ENCODE assay signal across 8 cellular contexts in the genomic region with DNA sequence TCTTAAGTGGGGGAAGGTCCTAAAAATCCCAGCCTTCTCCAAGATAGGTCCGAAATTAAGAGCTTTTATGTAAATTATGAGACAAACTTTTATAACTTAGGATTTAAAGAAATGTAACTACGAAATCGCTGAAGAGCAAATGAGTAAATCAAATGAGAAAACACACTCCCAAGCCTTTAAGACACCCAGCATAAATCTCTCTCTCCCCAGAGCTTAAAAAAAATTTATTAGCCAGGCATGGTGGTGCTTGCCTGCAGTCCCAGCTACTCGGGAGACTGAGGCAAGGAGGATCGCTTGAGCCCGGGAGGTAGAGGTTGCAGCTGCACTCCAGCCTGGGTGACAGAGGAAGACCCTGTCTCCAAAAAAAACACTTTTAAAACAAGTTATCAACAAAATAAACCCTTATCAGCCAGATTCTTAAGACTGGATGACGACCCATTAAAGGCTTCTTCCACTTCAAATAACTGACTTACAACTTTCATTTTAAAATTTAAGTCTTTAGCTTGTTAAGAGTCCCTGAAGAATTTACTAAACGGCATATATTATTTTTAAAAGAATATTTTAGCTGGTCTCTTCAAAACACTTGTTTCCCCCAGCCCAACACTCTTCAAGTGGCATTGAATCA. TPM values are rescaled to one million over a fixed set of nuclear protein-coding genes. Genes with fewer than 3 reads are reported as not detected.
DNase-seq lines count a peak whose midpoint lies in the region; ATAC-seq and TF ChIP-seq lines count a peak whose summit lies in the region.

No MANE protein-coding gene starts in this region.

- peak overlapping the region; percentile 96 for H3K4me3 ChIP-seq in DOHH2 (ENCODE audit: low read length)
- H3K4me3 ChIP-seq in PC-9: peak overlapping the region; percentile 97
- H3K4me3 ChIP-seq in parathyroid adenoma (ENCODE audit: low read depth, low read length): peak overlapping the region; percentile 39

- H3K9me3 ChIP-seq in DOHH2 (ENCODE audit: control insufficient read depth, insufficient read depth, low read length) (no peaks in the 10 kb centered on the region), PC-9 (ENCODE audit: insufficient read depth, low read depth) (no peaks in the 10 kb centered on the region), parathyroid adenoma (ENCODE audit: control insufficient read depth, low read length) (no peaks in the 10 kb centered on the region)

- peaks cover 24% of the 10 kb centered on the region for H3K4me1 ChIP-seq in DOHH2 (ENCODE audit: control insufficient read depth, low read length)
- H3K4me1 ChIP-seq in PC-9 (replicated peaks; ENCODE audit: insufficient read depth): peaks cover 15% of the 10 kb centered on the region
- H3K4me1 ChIP-seq in parathyroid adenoma: no peaks in the 10 kb centered on the region

- no peak overlapping the region for H3K9ac ChIP-seq in parathyroid adenoma

- no TSS peak for BruUV-seq in PC-9 (replicated peaks; lab: Mats Ljungman, UMichigan)

- H4K20me1 ChIP-seq in DOHH2 (ENCODE audit: control insufficient read depth, insufficient read depth, low read depth, low read length) (peaks cover 36% of the 10 kb centered on the region), PC-9 (ENCODE audit: insufficient read depth) (peaks cover 73% of the 10 kb centered on the region)

- intact Hi-C loops in PC-9 (cut with micrococcal nuclease; ENCODE audit: unreplicated experiment): no loop called here

- DNase-seq in PC-9: no peak
- peak; percentile 40 to 44 for DNase-seq in erythroblast (lab: John Stamatoyannopoulos, UW)
- no peak for DNase-seq in HCEC 1CT
- no peak for DNase-seq in NCI-H1092 (lab: John Stamatoyannopoulos, UW)
- DNase-seq in NK-92 (lab: John Stamatoyannopoulos, UW; ENCODE audit: unreplicated experiment): no peak

- H3K9me2 ChIP-seq in DOHH2 (replicated peaks; ENCODE audit: control insufficient read depth, low read length) (no peaks in the 10 kb centered on the region), PC-9 (ENCODE audit: insufficient read depth) (no peaks in the 10 kb centered on the region)

- H3F3A ChIP-seq in DOHH2 (ENCODE audit: control insufficient read depth, insufficient read depth) (peaks cover 11% of the 10 kb centered on the region), PC-9 (ENCODE audit: insufficient read depth, low read depth) (peaks cover 54% of the 10 kb centered on the region)

- H3K4me2 ChIP-seq in DOHH2 (ENCODE audit: low read length): peak overlapping the region; percentile 69
- peak overlapping the region; percentile 96 for H3K4me2 ChIP-seq in PC-9
- H3K4me2 ChIP-seq in parathyroid adenoma (ENCODE audit: low read length): peak overlapping the region; percentile 63

- H2AFZ ChIP-seq in PC-9 (no peak overlapping the region), parathyroid adenoma (no peak overlapping the region)

- TF ChIP-seq CTCF in DOHH2 (IDR thresholded peaks at IDR 0.05; ENCODE audit: low read depth, low read length, poor library complexity, severe bottlenecking) (no peak), PC-9 (conservative IDR thresholded peaks at IDR 0.05) (no peak), parathyroid adenoma (IDR thresholded peaks at IDR 0.05) (no peak)

- no peak for ATAC-seq in GM18517 (IDR thresholded peaks at IDR 0.05; ENCODE audit: unreplicated experiment)

- CTCF ChIA-PET in PC-9 (lab: Charles Lee): interaction anchor here (0.7 to 0.8 kb wide), 2 partner anchors 49 to 243 kb away, joined by 4 to 6 read pairs; no protein-coding TSS in a partner anchor

- no peak for TF ChIP-seq POLR2A in erythroblast (IDR thresholded peaks at IDR 0.05; ENCODE audit: low read length)

- H3K36me3 ChIP-seq in DOHH2 (ENCODE audit: control insufficient read depth, low read length): peaks cover 70% of the 10 kb centered on the region
- H3K36me3 ChIP-seq in PC-9 (ENCODE audit: low read depth): peaks cover 27% of the 10 kb centered on the region
- H3K36me3 ChIP-seq in parathyroid adenoma (ENCODE audit: control insufficient read depth, insufficient read depth, low read length): no peaks in the 10 kb centered on the region

- H3K27me3 ChIP-seq in DOHH2 (ENCODE audit: control insufficient read depth, low read length) (no peaks in the 10 kb centered on the region), PC-9 (ENCODE audit: insufficient read depth, low read depth) (no peaks in the 10 kb centered on the region), parathyroid adenoma (ENCODE audit: control insufficient read depth, insufficient read depth, low read length) (no peaks in the 10 kb centered on the region)

- H3K79me2 ChIP-seq in DOHH2 (ENCODE audit: control insufficient read depth, low read length) (peaks cover 96% of the 10 kb centered on the region), PC-9 (ENCODE audit: low read depth) (peaks cover 81% of the 10 kb centered on the region), parathyroid adenoma (peaks cover 51% of the 10 kb centered on the region)

- POLR2A ChIA-PET in PC-9 (lab: Charles Lee; ENCODE audit: unreplicated experiment): interaction anchor here (0.7 kb wide), 1 partner anchor 932 kb away, joined by 3 read pairs; no protein-coding TSS in a partner anchor

- peak overlapping the region; percentile 31; the same call in 1 of the 2 replicates for H3K27ac ChIP-seq in DOHH2 (ENCODE audit: low read depth, low read length)
- peak overlapping the region; percentile 25 for H3K27ac ChIP-seq in PC-9
- no peak overlapping the region for H3K27ac ChIP-seq in parathyroid adenoma

RNA-seq across cellular contexts. Expression of a gene that starts 3.2 kb away (rescaled TPM):
- total RNA-seq in PC-9 (2021): 227 and 322 TPM in 2 replicates

RNA-seq across cellular contexts. Expression of a gene that starts 39.1 kb away (rescaled TPM):
- 506 and 587 TPM in 2 replicates for total RNA-seq in PC-9 (2021)

RNA-seq across cellular contexts. Expression of a gene that starts 40.2 kb away (rescaled TPM):
- total RNA-seq in PC-9 (2021): 812 and 1,035 TPM in 2 replicates

RNA-seq across cellular contexts. Expression of a gene that starts 54.7 kb away (rescaled TPM):
- 99.5 and 115 TPM in 2 replicates for total RNA-seq in PC-9 (2021)

Comparison
In these comparisons a context has a peak if more than half of its experiments do, and no peak if none do; other contexts are left out.
1. H3K4me3 ChIP-seq: peak in every context shown above with its lines; median percentile 97 in PC-9; 96 in DOHH2; 39 in parathyroid adenoma.
2. DNase-seq: peak in erythroblast (2 of 2); none in PC-9 (0 of 2), HCEC 1CT (single experiment), NCI-H1092 (single experiment) and NK-92 (single experiment).
3. Peak in every context shown above with its lines, with median percentiles within 50 percentile points of each other: H3K4me2 ChIP-seq.